8 cellular contexts compared by ENCODE assay signal in genomic region chr2:135807874-135808273, GRCh38. TPM values are rescaled to one million over a fixed set of nuclear protein-coding genes. Genes with fewer than 3 reads are reported as not detected.
"Had no signal": no experiment of that assay in that cellular context is flagged by ENCODE, and none has a peak within 500 bp of the region (broad histone marks: within the 10 kb centered on the region; RNA-seq: fewer than 3 reads in every experiment).

No MANE protein-coding gene starts in this region.

RNA-seq across cellular contexts. Expression of gene LCT, which starts 29.1 kb away (rescaled TPM):
- total RNA-seq: subcutaneous adipose tissue, suprapubic skin, temporal lobe, upper lobe of right lung, ureter, urinary bladder, vagina had no signal
- polyA plus RNA-seq: stomach, urinary bladder had no signal
